12 cellular contexts compared by ENCODE assay signal in genomic region chr15:100559330-100559729, GRCh38. TPM values are rescaled to one million over a fixed set of nuclear protein-coding genes. Genes with fewer than 3 reads are reported as not detected.
A peak's percentile ranks its signal among the peaks of the same experiment; 100 is the strongest.
DNase-seq lines count a peak whose midpoint lies in the region; ATAC-seq and TF ChIP-seq lines count a peak whose summit lies in the region.
"Had no signal": no experiment of that assay in that cellular context is flagged by ENCODE, and none has a peak within 500 bp of the region (broad histone marks: within the 10 kb centered on the region; RNA-seq: fewer than 3 reads in every experiment).

No MANE protein-coding gene starts in this region.

- intact Hi-C loops in sigmoid colon (cut with DNase I), result no loop called here

- TF ChIP-seq EP300 in sigmoid colon (IDR thresholded peaks at IDR 0.05), result no peak

- H3K4me3 Mint-ChIP-seq in mesothelial cell of epicardium (no peak overlapping the region), GM23338 (no peak overlapping the region)
- H3K4me3 Mint-ChIP-seq: activated CD4-positive, alpha-beta memory T cell treated with anti-CD3 and anti-CD28 coated beads, Interleukin-2, amount 10 ng/mL, durations not matched to agents 7 days and 5 days had no signal

- H3K4me2 ChIP-seq in GM23338, result no peak overlapping the region

- H3K27ac Mint-ChIP-seq in mesothelial cell of epicardium, result no peak overlapping the region
- H3K27ac Mint-ChIP-seq in GM23338, result no peak overlapping the region
- H3K27ac Mint-ChIP-seq: activated CD4-positive, alpha-beta memory T cell treated with anti-CD3 and anti-CD28 coated beads, Interleukin-2, amount 10 ng/mL, durations not matched to agents 7 days and 5 days had no signal

- ATAC-seq in RWPE2 (ENCODE audit: low read depth) (peak; percentile 57; the same call in 2 of the 3 replicates), HG02759 (IDR thresholded peaks at IDR 0.05; ENCODE audit: unreplicated experiment) (no peak), GM23338 (no peak)

- H3K9me3 ChIP-seq in RWPE2 (ENCODE audit: severe bottlenecking) (no peaks in the 10 kb centered on the region), sigmoid colon (no peaks in the 10 kb centered on the region)

- H3K4me3 ChIP-seq in RWPE2 (ENCODE audit: severe bottlenecking) (no peak overlapping the region), foreskin fibroblast (ENCODE audit: low read depth in 1 of 2, low read length in 2 of 2) (no peak overlapping the region), sigmoid colon (no peak overlapping the region), GM23338 (no peak overlapping the region)

- H3K4me1 ChIP-seq in RWPE2 (ENCODE audit: insufficient read depth, poor library complexity, severe bottlenecking), result no peaks in the 10 kb centered on the region
- H3K4me1 ChIP-seq in sigmoid colon, result no peaks in the 10 kb centered on the region
- H3K4me1 ChIP-seq in GM23338 (ENCODE audit: insufficient read depth), result no peaks in the 10 kb centered on the region

- WGBS in sigmoid colon, 2 donors, result 86 to 90% methylated on average over 2 of the region's 2 CpGs

- DNase-seq in EL (peak; percentile 9), RWPE2 (ENCODE audit: low spot score) (no peak), foreskin fibroblast (peak; percentile 77 to 83), sigmoid colon (peak; percentile 74), mesothelial cell of epicardium (ENCODE audit: low spot score in 2 of 2, unreplicated experiment in 2 of 2) (no peak), GM23338 (ENCODE audit: low spot score) (no peak)
- no peak for DNase-seq in activated effector memory CD4-positive, alpha-beta T cell treated with Interleukin-2 at 50 U/mL for 16 hours
- DNase-seq: activated CD4-positive, alpha-beta memory T cell treated with anti-CD3 and anti-CD28 coated beads, Interleukin-2, amount 10 ng/mL, durations not matched to agents 7 days and 5 days; DMS79 treated with DMSO at 0.1 percent for 48 hours had no signal

- no peak for TF ChIP-seq POLR2A in sigmoid colon (IDR thresholded peaks at IDR 0.05)

- H3K27ac ChIP-seq in RWPE2 (ENCODE audit: poor library complexity, severe bottlenecking), result no peak overlapping the region
- no peak overlapping the region for H3K27ac ChIP-seq in sigmoid colon
- H3K27ac ChIP-seq in GM23338 (ENCODE audit: low read depth), result no peak overlapping the region

- H2AFZ ChIP-seq in GM23338, result no peak overlapping the region

- H3K4me1 Mint-ChIP-seq in mesothelial cell of epicardium, result no peaks in the 10 kb centered on the region
- H3K4me1 Mint-ChIP-seq in GM23338, result no peaks in the 10 kb centered on the region
- H3K4me1 Mint-ChIP-seq: activated CD4-positive, alpha-beta memory T cell treated with anti-CD3 and anti-CD28 coated beads, Interleukin-2, amount 10 ng/mL, durations not matched to agents 7 days and 5 days had no signal

- TF ChIP-seq CTCF in RWPE2 (IDR thresholded peaks at IDR 0.05; ENCODE audit: poor library complexity, severe bottlenecking) (no peak), foreskin fibroblast (IDR thresholded peaks at IDR 0.05; ENCODE audit: low read depth, low read length) (no peak), sigmoid colon (IDR thresholded peaks at IDR 0.05) (no peak), mesothelial cell of epicardium (IDR thresholded peaks at IDR 0.05; ENCODE audit: unreplicated experiment) (no peak), GM23338 (conservative IDR thresholded peaks at IDR 0.05; ENCODE audit: low read depth in 2 of 2) (no peak)

- H3K79me2 ChIP-seq in GM23338 (replicated peaks; ENCODE audit: insufficient read depth), result no peaks in the 10 kb centered on the region

- no peaks in the 10 kb centered on the region for H4K20me1 ChIP-seq in GM23338 (replicated peaks; ENCODE audit: insufficient read depth)

- H3F3A ChIP-seq in GM23338 (replicated peaks; ENCODE audit: low read depth), result no peaks in the 10 kb centered on the region

- H3K27me3 ChIP-seq in RWPE2 (ENCODE audit: insufficient read depth, poor library complexity, severe bottlenecking) (no peaks in the 10 kb centered on the region), sigmoid colon (no peaks in the 10 kb centered on the region), GM23338 (ENCODE audit: insufficient read depth) (no peaks in the 10 kb centered on the region)

- H3K9me2 ChIP-seq in GM23338 (ENCODE audit: insufficient read depth), result no peaks in the 10 kb centered on the region

- no peaks in the 10 kb centered on the region for H3K27me3 Mint-ChIP-seq in mesothelial cell of epicardium (ENCODE audit: low read depth)
- no peaks in the 10 kb centered on the region for H3K27me3 Mint-ChIP-seq in GM23338 (ENCODE audit: insufficient read depth, low read depth, poor library complexity)
- H3K27me3 Mint-ChIP-seq: activated CD4-positive, alpha-beta memory T cell treated with anti-CD3 and anti-CD28 coated beads, Interleukin-2, amount 10 ng/mL, durations not matched to agents 7 days and 5 days had no signal

- peaks cover 5% of the 10 kb centered on the region for H3K36me3 Mint-ChIP-seq in mesothelial cell of epicardium
- H3K36me3 Mint-ChIP-seq in GM23338 (ENCODE audit: low read depth), result peaks cover 15% of the 10 kb centered on the region; the same call in 2 of the 3 replicates

- H3K9me3 Mint-ChIP-seq in mesothelial cell of epicardium (peaks cover 3% of the 10 kb centered on the region), GM23338 (peaks cover 26% of the 10 kb centered on the region)

- no peaks in the 10 kb centered on the region for H3K36me3 ChIP-seq in RWPE2 (ENCODE audit: low read depth)
- H3K36me3 ChIP-seq in sigmoid colon, result no peaks in the 10 kb centered on the region
- H3K36me3 ChIP-seq in GM23338 (ENCODE audit: insufficient read depth), result no peaks in the 10 kb centered on the region

TF ChIP-seq in GM23338, 12 proteins besides CTCF, POLR2A, EP300 and RAD21 (continues in another document):
- TF ChIP-seq EZH2phosphoT487 (IDR thresholded peaks at IDR 0.05; ENCODE audit: unreplicated experiment) (no peak), ETS1 (IDR thresholded peaks at IDR 0.05) (no peak), ZNF114 (CRISPR knock-in tag; IDR thresholded peaks at IDR 0.05) (no peak), JUNB (IDR thresholded peaks at IDR 0.05; ENCODE audit: unreplicated experiment) (no peak), NANOG (IDR thresholded peaks at IDR 0.05; ENCODE audit: borderline replicate concordance) (no peak), POLR2AphosphoS5 (IDR thresholded peaks at IDR 0.05; ENCODE audit: low read depth) (no peak), STAT1 (IDR thresholded peaks at IDR 0.05; ENCODE audit: unreplicated experiment) (no peak), ZNF331 (CRISPR knock-in tag; IDR thresholded peaks at IDR 0.05; ENCODE audit: low read depth) (no peak), EZH2 (IDR thresholded peaks at IDR 0.05; ENCODE audit: low read depth, unreplicated experiment) (no peak), REST (IDR thresholded peaks at IDR 0.05; ENCODE audit: unreplicated experiment) (no peak)

RNA-seq across cellular contexts. Expression of gene CERS3, which starts 30.6 kb away (rescaled TPM):
- total RNA-seq in sigmoid colon (under 1 TPM in 1 of 4 donors, not detected in 3; 0.49 TPM), mesothelial cell of epicardium (0.23 to 0.69 TPM in 2 of 3 replicates, not detected in the other)
- polyA plus RNA-seq in sigmoid colon (under 1 TPM in 1 of 3 donors, not detected in 2; 0.20 TPM), GM23338 (2016; fragmentation: Nextera tagmentation; extraction: Ambion mirVana) (0.38 and 1.8 TPM in 2 replicates)
- 0.12 and 2.2 TPM in 2 replicates for total RNA-seq in GM23338 (2014; rRNA removed; shearing (Covaris generic))
- total RNA-seq: lung microvascular endothelial cell, NCI-H460 had no signal

RNA-seq across cellular contexts. Expression of gene LINS1, which starts 42.7 kb away (rescaled TPM):
- 10 to 100 TPM; 13.6 to 74.8 (median 40.1) TPM for total RNA-seq in sigmoid colon
- 10 to 100 TPM in 1 of 3 donors, 1 to 10 TPM in 2; 6.6 to 13.7 (median 7.9) TPM for polyA plus RNA-seq in sigmoid colon
- total RNA-seq in mesothelial cell of epicardium, result 13.1 to 17.0 TPM (median 14.8 TPM) in 3 replicates
- total RNA-seq in GM23338 (2014; rRNA removed; shearing (Covaris generic)), result 11.1 and 15.4 TPM in 2 replicates
- polyA plus RNA-seq in GM23338 (2016; fragmentation: Nextera tagmentation; extraction: Ambion mirVana), result 10.4 and 11.7 TPM in 2 replicates

RNA-seq across cellular contexts. Expression of gene ASB7, which starts 43.1 kb away (rescaled TPM):
- total RNA-seq in sigmoid colon, result 10 to 100 TPM in 3 of 4 donors, 1 to 10 TPM in 1; 7.2 to 13.8 (median 12.0) TPM
- 10 to 100 TPM in 1 of 3 donors, 1 to 10 TPM in 2; 7.2 to 15.7 (median 9.6) TPM for polyA plus RNA-seq in sigmoid colon
- total RNA-seq in mesothelial cell of epicardium, result 14.4 to 16.0 TPM (median 15.5 TPM) in 3 replicates
- 11.4 and 13.9 TPM in 2 replicates for total RNA-seq in GM23338 (2014; rRNA removed; shearing (Covaris generic))
- 4.1 and 4.6 TPM in 2 replicates for polyA plus RNA-seq in GM23338 (2016; fragmentation: Nextera tagmentation; extraction: Ambion mirVana)

Comparison
In these comparisons a context has a peak if more than half of its experiments do, and no peak if none do; other contexts are left out.
1. DNase-seq: peak in EL (single experiment), foreskin fibroblast (2 of 2) and sigmoid colon (single experiment); none in RWPE2 (single experiment), activated effector memory CD4-positive, alpha-beta T cell treated with Interleukin-2 at 50 U/mL for 16 hours (single experiment), mesothelial cell of epicardium (0 of 2) and GM23338 (single experiment).